Comparison of ENCODE assay signal across 2 cellular contexts in the genomic region with DNA sequence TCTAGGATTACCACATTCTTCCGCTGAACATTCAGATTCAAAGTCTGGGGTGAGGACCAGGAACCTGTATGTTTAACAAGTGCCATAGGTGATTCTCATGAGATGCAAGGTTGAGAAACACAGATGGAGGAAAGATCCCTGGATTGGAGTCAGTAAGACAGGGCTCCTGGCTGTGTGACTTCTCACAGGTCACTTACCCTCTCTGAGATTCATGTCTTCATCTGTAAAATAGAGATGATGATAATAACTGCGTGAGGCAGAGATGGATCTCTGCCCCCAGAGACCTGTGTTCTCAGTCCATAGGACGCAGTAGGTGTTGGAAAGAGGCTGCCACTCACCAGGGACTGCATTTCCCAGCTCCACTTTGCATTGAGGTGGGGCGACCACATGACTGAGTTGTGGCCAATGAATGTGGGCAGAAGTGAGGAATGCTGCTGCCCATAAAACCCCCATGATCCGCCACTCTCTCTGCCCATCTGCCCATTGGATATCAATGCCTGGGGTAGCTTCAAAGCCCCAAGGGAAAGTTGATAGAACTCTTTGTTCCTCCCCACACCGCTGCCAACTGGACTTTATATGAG.
TF ChIP-seq lines count a peak whose summit lies in the region.

No MANE protein-coding gene starts in this region.

TF ChIP-seq in HepG2, 621 proteins besides CTCF, POLR2A, EP300 and RAD21:
- TF ChIP-seq ZNF558 (CRISPR knock-in tag; IDR thresholded peaks at IDR 0.05; ENCODE audit: borderline replicate concordance) (no peak), ARNT (IDR thresholded peaks at IDR 0.05) (no peak), THAP11 (CRISPR knock-in tag; IDR thresholded peaks at IDR 0.05) (peak; percentile 72), ZMYM3 (CRISPR knock-in tag; IDR thresholded peaks at IDR 0.05) (0 out of 2 replicates have a peak, but pooled peaks have one; percentile 41), ZNF143 (CRISPR knock-in tag; IDR thresholded peaks at IDR 0.05) (0 out of 2 replicates have a peak, but pooled peaks have one; percentile 31), ZNF768 (CRISPR knock-in tag; IDR thresholded peaks at IDR 0.05) (peak; percentile 82)

TF ChIP-seq in K562, 482 proteins besides CTCF, POLR2A, EP300 and RAD21:
- TF ChIP-seq RBM25 (IDR thresholded peaks at IDR 0.05; ENCODE audit: low read depth, low read length, severe bottlenecking) (peak; percentile 83), USF2 (CRISPR knock-in tag; IDR thresholded peaks at IDR 0.05) (0 out of 2 replicates have a peak, but pooled peaks have one; percentile 15), PCBP1 (IDR thresholded peaks at IDR 0.05; ENCODE audit: low read depth, low read length, poor library complexity, severe bottlenecking) (no peak), ZFP36 (IDR thresholded peaks at IDR 0.05; ENCODE audit: low read depth, low read length, partially characterized antibody) (peak; percentile 13)
